17 cellular contexts compared by ENCODE assay signal in the genomic region with DNA sequence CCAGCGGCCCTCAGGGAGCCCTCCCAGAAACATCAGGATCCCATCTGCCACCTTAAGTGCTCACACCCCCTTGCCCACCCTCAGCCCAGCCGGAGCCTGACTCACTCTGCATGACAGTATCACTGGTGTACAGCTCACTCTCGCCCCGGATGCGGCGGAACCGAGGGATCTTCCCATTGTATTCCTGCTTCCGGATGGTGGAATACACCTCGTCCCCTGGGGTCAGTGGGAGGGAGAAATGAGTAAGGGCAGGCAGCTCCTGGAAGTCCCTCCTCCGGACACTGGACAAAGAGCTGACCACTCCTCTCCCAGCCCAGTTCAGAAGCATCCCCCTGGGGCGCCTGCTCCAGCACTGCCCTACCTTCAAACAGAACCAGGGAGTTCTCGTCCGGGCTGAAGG. TPM values are rescaled to one million over a fixed set of nuclear protein-coding genes. Genes with fewer than 3 reads are reported as not detected.
DNase-seq lines count a peak whose midpoint lies in the region; ATAC-seq and TF ChIP-seq lines count a peak whose summit lies in the region.
"Had no signal": no experiment of that assay in that cellular context is flagged by ENCODE, and none has a peak within 500 bp of the region (broad histone marks: within the 10 kb centered on the region; RNA-seq: fewer than 3 reads in every experiment).

No MANE protein-coding gene starts in this region.

- H3K27ac Mint-ChIP-seq in stimulated activated naive CD8-positive, alpha-beta T cell treated with anti-CD3 and anti-CD28 coated beads, Interleukin-15, amount 100 ng/mL, for 72 hours, result peak overlapping the region; percentile 15 to 79

- no peaks in the 10 kb centered on the region for H3K9me3 Mint-ChIP-seq in stimulated activated naive CD8-positive, alpha-beta T cell treated with anti-CD3 and anti-CD28 coated beads, Interleukin-15, amount 100 ng/mL, for 72 hours
- H3K9me3 Mint-ChIP-seq: activated B cell treated with CpG ODN at 0.5 μM for 24 hours; activated T-helper 17 cell treated with anti-CD3 and anti-CD28 coated beads, Interleukin-2, amount 50 U/mL, for 72 hours had no signal

- H3K4me1 Mint-ChIP-seq in stimulated activated naive CD8-positive, alpha-beta T cell treated with anti-CD3 and anti-CD28 coated beads, Interleukin-15, amount 100 ng/mL, for 72 hours, result peaks cover 79% of the 10 kb centered on the region

- H3K4me3 ChIP-seq in fibroblast of villous mesenchyme (ENCODE audit: low read depth, low read length), result no peak overlapping the region
- H3K4me3 ChIP-seq: cardiac muscle cell, esophagus squamous epithelium had no signal

- ATAC-seq in stimulated activated naive CD8-positive, alpha-beta T cell treated with anti-CD3 and anti-CD28 coated beads, Interleukin-15, amount 100 ng/mL, for 72 hours, result no peak
- ATAC-seq in GM21390 (IDR thresholded peaks at IDR 0.05; ENCODE audit: unreplicated experiment), result no peak
- ATAC-seq: activated T-helper 17 cell treated with anti-CD3 and anti-CD28 coated beads, Interleukin-2, amount 50 U/mL, for 72 hours; left colon had no signal

- no peak overlapping the region for H3K4me3 Mint-ChIP-seq in stimulated activated naive CD8-positive, alpha-beta T cell treated with anti-CD3 and anti-CD28 coated beads, Interleukin-15, amount 100 ng/mL, for 72 hours
- H3K4me3 Mint-ChIP-seq: activated B cell treated with CpG ODN at 0.5 μM for 24 hours; activated T-helper 17 cell treated with anti-CD3 and anti-CD28 coated beads, Interleukin-2, amount 50 U/mL, for 72 hours had no signal

- DNase-seq in DMS 273 (lab: John Stamatoyannopoulos, UW; ENCODE audit: unreplicated experiment) (peak; percentile 10), DMS 273 treated with DMSO at 0.1 percent for 48 hours (lab: John Stamatoyannopoulos, UW) (no peak), RPMI7951 (ENCODE audit: low read depth) (peak; percentile 97), fibroblast of villous mesenchyme (ENCODE audit: low read depth) (peak; percentile 36), cerebellum (ENCODE audit: low spot score) (no peak), MV-4-11 (lab: John Stamatoyannopoulos, UW) (no peak)
- DNase-seq in stimulated activated naive CD8-positive, alpha-beta T cell treated with anti-CD3 and anti-CD28 coated beads, Interleukin-15, amount 100 ng/mL, for 72 hours, result no peak
- DNase-seq: activated B cell treated with CpG ODN at 0.5 μM for 24 hours, esophagus squamous epithelium, left colon, NCI-H1105 treated with DMSO at 0.1 percent for 48 hours, NCI-H69, nucleus accumbens had no signal

- no peak for TF ChIP-seq CTCF in fibroblast of villous mesenchyme (IDR thresholded peaks at IDR 0.05; ENCODE audit: insufficient read depth, low read depth, low read length)

- no peaks in the 10 kb centered on the region for H3K27me3 Mint-ChIP-seq in stimulated activated naive CD8-positive, alpha-beta T cell treated with anti-CD3 and anti-CD28 coated beads, Interleukin-15, amount 100 ng/mL, for 72 hours
- H3K27me3 Mint-ChIP-seq: activated B cell treated with CpG ODN at 0.5 μM for 24 hours; activated T-helper 17 cell treated with anti-CD3 and anti-CD28 coated beads, Interleukin-2, amount 50 U/mL, for 72 hours had no signal

RNA-seq across cellular contexts. Expression of a gene that starts 16.5 kb away (rescaled TPM):
- 20.7 and 20.8 TPM in 2 replicates for total RNA-seq in RPMI7951 (2014; rRNA removed; shearing (Covaris generic))
- total RNA-seq in fibroblast of villous mesenchyme (16.8 and 24.6 TPM in 2 replicates), cerebellum (18.1 TPM)

RNA-seq across cellular contexts. Expression of a gene that starts 43.7 kb away (rescaled TPM):
- 96.5 and 121 TPM in 2 replicates for total RNA-seq in RPMI7951 (2014; rRNA removed; shearing (Covaris generic))
- total RNA-seq in fibroblast of villous mesenchyme, result 37.0 and 42.7 TPM in 2 replicates
- total RNA-seq in cerebellum, result 18.8 TPM

RNA-seq across cellular contexts. Expression of a gene that starts 49.8 kb away (rescaled TPM):
- not detected in 2 replicates for total RNA-seq in RPMI7951 (2014; rRNA removed; shearing (Covaris generic))
- total RNA-seq in fibroblast of villous mesenchyme, result 0.64 and 0.86 TPM in 2 replicates
- total RNA-seq in cerebellum, result 0.54 TPM
- total RNA-seq: activated B cell treated with CpG ODN at 0.5 μM for 24 hours; activated T-helper 17 cell treated with anti-CD3 and anti-CD28 coated beads, Interleukin-2, amount 50 U/mL, for 72 hours; SK-MEL-5 had no signal

Comparison
In these comparisons a context has a peak if more than half of its experiments do, and no peak if none do; other contexts are left out.
1. DNase-seq: peak in DMS 273 (single experiment), RPMI7951 (single experiment) and fibroblast of villous mesenchyme (single experiment); none in DMS 273 treated with DMSO at 0.1 percent for 48 hours (single experiment), stimulated activated naive CD8-positive, alpha-beta T cell treated with anti-CD3 and anti-CD28 coated beads, Interleukin-15, amount 100 ng/mL, for 72 hours (0 of 2), cerebellum (single experiment) and MV-4-11 (single experiment).